ENCODE assay signal across 17 cellular contexts in genomic region chr18:45540146-45540545, GRCh38.
"Had no signal": no experiment of that assay in that cellular context is flagged by ENCODE, and none has a peak within 500 bp of the region (broad histone marks: within the 10 kb centered on the region; RNA-seq: fewer than 3 reads in every experiment).

No MANE protein-coding gene starts in this region.

- H3K4me1 ChIP-seq: adrenal gland, lower lobe of right lung, right atrium auricular region, transverse colon had no signal

- H3K36me3 ChIP-seq: adrenal gland, cardiac muscle cell, lower lobe of right lung, right atrium auricular region, transverse colon had no signal

- H3K9me3 ChIP-seq: adrenal gland, lower lobe of right lung had no signal

- DNase-seq: activated CD4-positive, alpha-beta memory T cell treated with anti-CD3 and anti-CD28 coated beads, Interleukin-2, amount 10 ng/mL, durations not matched to agents 7 days and 5 days; activated CD4-positive, alpha-beta T cell treated with anti-CD3 and anti-CD28 coated beads for 4 hours; activated effector memory CD4-positive, alpha-beta T cell treated with Interleukin-2 at 50 U/mL for 16 hours; activated T-cell treated with anti-CD3 and anti-CD28 coated beads, Interleukin-2, amount 50 U/mL, for 24 hours; adrenal gland; dorsolateral prefrontal cortex; lower lobe of right lung; naive B cell; posterior cingulate gyrus; small intestine; stimulated activated CD4-positive, alpha-beta T cell treated with anti-CD3 and anti-CD28 coated beads, Interleukin-4, amount 100 ng/mL, for 4 hours; stimulated activated CD8-positive, alpha-beta memory T cell treated with anti-CD3 and anti-CD28 coated beads, Interleukin-4, amount 100 ng/mL, for 48 hours; stimulated activated naive CD8-positive, alpha-beta T cell treated with anti-CD3 and anti-CD28 coated beads, Interleukin-15, Interleukin-2, amounts not matched to agents 100 U/mL and 50 U/mL, for 24 hours; T-helper 2 cell; transverse colon had no signal

- H3K4me3 ChIP-seq: adrenal gland, cardiac muscle cell, dorsolateral prefrontal cortex, lower lobe of right lung, right atrium auricular region, transverse colon had no signal

- H3K27ac ChIP-seq: adrenal gland, cardiac muscle cell, dorsolateral prefrontal cortex, lower lobe of right lung, right atrium auricular region, transverse colon had no signal

- ATAC-seq: lower lobe of right lung; stimulated activated naive CD8-positive, alpha-beta T cell treated with anti-CD3 and anti-CD28 coated beads, Interleukin-15, Interleukin-2, amounts not matched to agents 100 U/mL and 50 U/mL, for 24 hours had no signal

- H3K27me3 ChIP-seq: adrenal gland, cardiac muscle cell, right atrium auricular region, transverse colon had no signal
